Comparison of ENCODE assay signal across 11 cellular contexts in genomic region chr2:133326651-133327397, GRCh38.
DNase-seq lines count a peak whose midpoint lies in the region; ATAC-seq and TF ChIP-seq lines count a peak whose summit lies in the region.
"Had no signal": no experiment of that assay in that cellular context is flagged by ENCODE, and none has a peak within 500 bp of the region (broad histone marks: within the 10 kb centered on the region; RNA-seq: fewer than 3 reads in every experiment).

No MANE protein-coding gene starts in this region.

- peaks cover 34% of the 10 kb centered on the region for H3K4me1 ChIP-seq in IMR-90 (ENCODE audit: control insufficient read depth, insufficient read depth, low read length)
- peaks cover 4 to 11% of the 10 kb centered on the region in 2 donors for H3K4me1 ChIP-seq in neuronal stem cell (ENCODE audit: control insufficient read depth in 2 of 2, insufficient read depth in 1 of 2, low read depth in 1 of 2, low read length in 2 of 2)
- H3K4me1 ChIP-seq: Caco-2 had no signal

- H4K8ac ChIP-seq in IMR-90 (ENCODE audit: low read depth in 2 of 2, low read length in 2 of 2) (peak overlapping the region; percentile 83 to 95), neuronal stem cell (ENCODE audit: low read depth, low read length) (no peak overlapping the region)

- H3K9me1 ChIP-seq in IMR-90 (ENCODE audit: insufficient read depth, low read length): peaks cover 16% of the 10 kb centered on the region

- peak overlapping the region; percentile 52 for H3K23ac ChIP-seq in IMR-90 (ENCODE audit: low read depth, low read length)
- no peak overlapping the region for H3K23ac ChIP-seq in neuronal stem cell (ENCODE audit: low read depth, low read length, poor library complexity)

- H3K27me3 ChIP-seq in IMR-90 (ENCODE audit: control insufficient read depth, insufficient read depth, low read length) (no peaks in the 10 kb centered on the region), brain microvascular endothelial cell (replicated peaks) (no peaks in the 10 kb centered on the region), neuronal stem cell (ENCODE audit: control insufficient read depth in 3 of 3, insufficient read depth in 3 of 3, low read depth in 1 of 3, low read length in 3 of 3) (no peaks in the 10 kb centered on the region)

- dilution Hi-C loops in IMR-90 (cut with HindIII; ENCODE audit: low sequenced_read_pairs, unreplicated experiment): no loop called here

- H3K4me3 ChIP-seq in IMR-90 (ENCODE audit: insufficient read depth, low read depth, low read length) (no peak overlapping the region), brain microvascular endothelial cell (ENCODE audit: low read depth, low read length) (no peak overlapping the region), neuronal stem cell (ENCODE audit: low read length in 2 of 2) (no peak overlapping the region)

- peak overlapping the region; percentile 89 for H3K18ac ChIP-seq in IMR-90 (ENCODE audit: low read depth, low read length)
- peak overlapping the region; percentile 11 for H3K18ac ChIP-seq in neuronal stem cell (ENCODE audit: low read length)

- peak; percentile 41 for DNase-seq in Caki2 (ENCODE audit: low read depth)
- peak; percentile 98 for DNase-seq in IMR-90
- peak; percentile 93 for DNase-seq in brain microvascular endothelial cell
- DNase-seq in neuronal stem cell (ENCODE audit: low spot score): no peak
- no peak for DNase-seq in NCI-H69 (lab: John Stamatoyannopoulos, UW)
- no peak for DNase-seq in activated effector memory CD4-positive, alpha-beta T cell treated with Interleukin-2 at 50 U/mL for 16 hours
- DNase-seq: Caco-2, GOT3, NCI-H1436 had no signal

- in situ Hi-C loops in Caki2 (cut with HindIII; ENCODE audit: low pct_unique_long_range_greater_than_20kb, low sequenced_read_pairs): no loop called here
- in situ Hi-C loops in IMR-90 (cut with MboI; ENCODE audit: low sequenced_read_pairs): no loop called here
- in situ Hi-C loops in brain microvascular endothelial cell (cut with HindIII; ENCODE audit: low pct_ligation_motif_present, low sequenced_read_pairs): no loop called here

- H2BK12ac ChIP-seq in neuronal stem cell (ENCODE audit: low read length): no peak overlapping the region

- H2BK15ac ChIP-seq in IMR-90 (ENCODE audit: low read depth, low read length) (peak overlapping the region; percentile 69), neuronal stem cell (ENCODE audit: low read length) (no peak overlapping the region)

- peak overlapping the region; percentile 89 for H3K56ac ChIP-seq in IMR-90 (ENCODE audit: extremely low read depth, insufficient read depth, low read length)

- H2BK20ac ChIP-seq in IMR-90 (ENCODE audit: low read depth, low read length): peak overlapping the region; percentile 98

- CTCF ChIA-PET in IMR-90 (lab: Yijun Ruan, JAX): interaction anchor here (0.6 to 1.1 kb wide), 4 partner anchors 38 to 463 kb away, joined by 3 to 5 read pairs (median 3); no protein-coding TSS in a partner anchor

- H3K9ac ChIP-seq in IMR-90 (ENCODE audit: low read depth, low read length) (peak overlapping the region; percentile 69), neuronal stem cell (ENCODE audit: low read depth, low read length, poor library complexity) (no peak overlapping the region)

- H4K20me1 ChIP-seq in IMR-90 (ENCODE audit: insufficient read depth, low read length): no peaks in the 10 kb centered on the region

- H2BK5ac ChIP-seq in IMR-90 (ENCODE audit: low read depth, low read length, poor library complexity, severe bottlenecking) (peak overlapping the region; percentile 89), neuronal stem cell (ENCODE audit: low read length) (no peak overlapping the region)

- H3K4me2 ChIP-seq in IMR-90 (ENCODE audit: low read depth, low read length): peak overlapping the region; percentile 1; the same call in 1 of the 2 replicates
- H3K4me2 ChIP-seq in neuronal stem cell (ENCODE audit: insufficient read depth, low read length, poor library complexity, severe bottlenecking): no peak overlapping the region

- TF ChIP-seq RAD21 in IMR-90 (IDR thresholded peaks at IDR 0.05; ENCODE audit: low read length): peak; percentile 22

- TF ChIP-seq POLR2A in IMR-90 (IDR thresholded peaks at IDR 0.05; ENCODE audit: low read depth, low read length): peak; percentile 42; the same call in 1 of the 2 replicates

- H3K14ac ChIP-seq in IMR-90 (replicated peaks; ENCODE audit: low read depth, low read length) (peak overlapping the region; percentile 78), neuronal stem cell (ENCODE audit: low read length) (no peak overlapping the region)

- H2AFZ ChIP-seq in IMR-90 (replicated peaks; ENCODE audit: low read length, poor library complexity): peak overlapping the region; percentile 38
- H2AFZ ChIP-seq in neuronal stem cell (ENCODE audit: low read length): no peak overlapping the region

- peak overlapping the region; percentile 83 for H3K4ac ChIP-seq in IMR-90 (ENCODE audit: low read depth, low read length)
- no peak overlapping the region for H3K4ac ChIP-seq in neuronal stem cell (ENCODE audit: low read length)

- no peak for TF ChIP-seq CTCF in IMR-90 (conservative IDR thresholded peaks at IDR 0.05; ENCODE audit: low read depth, low read length)
- TF ChIP-seq CTCF in brain microvascular endothelial cell (IDR thresholded peaks at IDR 0.05; ENCODE audit: low read depth, low read length, missing control alignments): no peak

- H4K5ac ChIP-seq in IMR-90 (ENCODE audit: low read depth, low read length): peak overlapping the region; percentile 78

- BruUV-seq in IMR-90 (replicated peaks; lab: Mats Ljungman, UMichigan): TSS peak; percentile 97

- H2AK9ac ChIP-seq in IMR-90 (replicated peaks; ENCODE audit: low read depth, low read length, poor library complexity): no peak overlapping the region

- H3K36me3 ChIP-seq in IMR-90 (ENCODE audit: control insufficient read depth, insufficient read depth, low read length): no peaks in the 10 kb centered on the region
- H3K36me3 ChIP-seq in brain microvascular endothelial cell (replicated peaks): no peaks in the 10 kb centered on the region
- peaks cover 0 to 81% of the 10 kb centered on the region in 2 donors for H3K36me3 ChIP-seq in neuronal stem cell (replicated peaks in 1 of 2; ENCODE audit: control insufficient read depth in 2 of 2, insufficient read depth in 2 of 2, low read length in 2 of 2)

- peaks cover 0 to 25% of the 10 kb centered on the region in 2 experiments; a peak in 2 of 4 replicates for H3K79me1 ChIP-seq in IMR-90 (ENCODE audit: low read depth in 1 of 2, low read length in 2 of 2)
- no peaks in the 10 kb centered on the region for H3K79me1 ChIP-seq in neuronal stem cell (ENCODE audit: low read depth, low read length)

- ATAC-seq in IMR-90 (ENCODE audit: low read depth) (peak; percentile 59), HG03280 (IDR thresholded peaks at IDR 0.05; ENCODE audit: unreplicated experiment) (no peak), HG03565 (IDR thresholded peaks at IDR 0.05; ENCODE audit: unreplicated experiment) (no peak)

- intact Hi-C loops in IMR-90 (cut with micrococcal nuclease): loop anchor here (5.0 kb wide), 1 partner anchor 95 kb away; no protein-coding TSS in a partner anchor

- POLR2A ChIA-PET in IMR-90 (lab: Charles Lee; ENCODE audit: unreplicated experiment): no interaction called here

- H3K27ac ChIP-seq in IMR-90 (ENCODE audit: insufficient read depth, low read length) (peak overlapping the region; percentile 92), brain microvascular endothelial cell (peak overlapping the region; percentile 88), neuronal stem cell (replicated peaks; ENCODE audit: low read length) (no peak overlapping the region)

- H4K91ac ChIP-seq in IMR-90 (ENCODE audit: insufficient read depth, low read depth, low read length) (peak overlapping the region; percentile 99), neuronal stem cell (ENCODE audit: low read depth, low read length, poor library complexity) (no peak overlapping the region)

- WGBS in IMR-90 (ENCODE audit: extremely low coverage in 2 of 2, insufficient read length in 1 of 2), 2 experiments: 27% methylated on average over 5 of the region's 7 CpGs; no CpG with 5 or more reads in 1 of the 2 experiments
- no CpG with 5 or more reads among the region's 7 CpGs for WGBS in neuronal stem cell (ENCODE audit: extremely low coverage in 2 of 2, insufficient read length in 2 of 2, insufficient replicate concordance in 1 of 2), 2 donors

- H2AK5ac ChIP-seq in IMR-90 (ENCODE audit: low read depth, low read length): peak overlapping the region; percentile 96
- H2AK5ac ChIP-seq in neuronal stem cell (ENCODE audit: low read depth, low read length): no peak overlapping the region

- peak overlapping the region; percentile 91 for H2BK120ac ChIP-seq in IMR-90 (ENCODE audit: low read depth, low read length)
- H2BK120ac ChIP-seq in neuronal stem cell (ENCODE audit: low read depth, low read length): no peak overlapping the region

- H3K9me3 ChIP-seq in IMR-90 (ENCODE audit: control insufficient read depth, insufficient read depth, low read length) (no peaks in the 10 kb centered on the region), neuronal stem cell (replicated peaks in 1 of 2; ENCODE audit: control insufficient read depth in 2 of 2, insufficient read depth in 1 of 2, low read depth in 1 of 2, low read length in 2 of 2) (no peaks in the 10 kb centered on the region)
- H3K9me3 ChIP-seq: Caco-2 had no signal

TF ChIP-seq in IMR-90, 13 proteins besides CTCF, POLR2A, EP300 and RAD21 (continues in another document):
- TF ChIP-seq NFE2L2 (IDR thresholded peaks at IDR 0.05; ENCODE audit: low read depth, low read length) (peak; percentile 58), FOS (IDR thresholded peaks at IDR 0.05; ENCODE audit: low read depth, low read length) (peak; percentile 98), ELK1 (IDR thresholded peaks at IDR 0.05; ENCODE audit: borderline replicate concordance, low read depth, low read length) (no peak), MAFK (IDR thresholded peaks at IDR 0.05; ENCODE audit: low read depth, low read length) (peak; percentile 53; the same call in 1 of the 2 replicates), RCOR1 (IDR thresholded peaks at IDR 0.05; ENCODE audit: insufficient replicate concordance, low read length) (no peak)

Comparison
In these comparisons a context has a peak if more than half of its experiments do, and no peak if none do; other contexts are left out.
1. DNase-seq: peak in Caki2 (single experiment), IMR-90 (single experiment) and brain microvascular endothelial cell (single experiment); none in neuronal stem cell (single experiment), NCI-H69 (single experiment) and activated effector memory CD4-positive, alpha-beta T cell treated with Interleukin-2 at 50 U/mL for 16 hours (single experiment).